8 cellular contexts compared by ENCODE assay signal in genomic region chr9:120619751-120620655, GRCh38. TPM values are rescaled to one million over a fixed set of nuclear protein-coding genes. Genes with fewer than 3 reads are reported as not detected.
DNase-seq lines count a peak whose midpoint lies in the region; ATAC-seq, FAIRE-seq and TF ChIP-seq lines count a peak whose summit lies in the region.

No MANE protein-coding gene starts in this region.

- no peaks in the 10 kb centered on the region; the same call in 1 of the 2 replicates for H3K36me3 ChIP-seq in DND-41 (ENCODE audit: insufficient read depth, low read length)
- H3K36me3 ChIP-seq in HepG2 (replicated peaks in 1 of 2; ENCODE audit: control insufficient read depth in 1 of 2, insufficient read depth in 2 of 2, low read length in 2 of 2): 0 out of 5 replicates have a peak, but pooled peaks cover 0 to 2% of the 10 kb centered on the region in 2 experiments

- TF ChIP-seq RAD21 in HepG2 (CRISPR knock-in tag; IDR thresholded peaks at IDR 0.05): peak; percentile 73

- CTCF ChIA-PET in HepG2 (lab: Yijun Ruan, JAX; ENCODE audit: low intra/inter-chr PET ratio, low total read pairs): interaction anchor here (2.0 kb wide), 1 partner anchor 123 kb away, joined by 10 read pairs; no protein-coding TSS in a partner anchor

- peak; percentile 81 for TF ChIP-seq CTCF in DND-41 (IDR thresholded peaks at IDR 0.05; ENCODE audit: borderline replicate concordance, extremely low read depth, low read length, poor library complexity, severe bottlenecking)
- TF ChIP-seq CTCF in HepG2 (CRISPR knock-in tag; IDR thresholded peaks at IDR 0.05): peak; percentile 77

- in situ Hi-C loops in HepG2 (cut with HindIII; ENCODE audit: extremely low pct_ligation_motif_present, low pct_unique_long_range_greater_than_20kb): loop anchor here (5.0 kb wide), 1 partner anchor 112 kb away; no protein-coding TSS in a partner anchor

- H3K4me3 ChIP-seq in DND-41 (ENCODE audit: low read depth in 1 of 2, low read length in 2 of 2) (no peak overlapping the region), HepG2 (replicated peaks in 1 of 3; ENCODE audit: insufficient read depth in 1 of 3, low read depth in 2 of 3, low read length in 3 of 3) (no peak overlapping the region)

- H3K9ac ChIP-seq in DND-41 (ENCODE audit: low read depth, low read length): no peak overlapping the region
- no peak overlapping the region for H3K9ac ChIP-seq in HepG2 (ENCODE audit: insufficient read depth, low read depth, low read length)

- H4K20me1 ChIP-seq in DND-41 (ENCODE audit: insufficient read depth, low read length) (no peaks in the 10 kb centered on the region), HepG2 (ENCODE audit: insufficient read depth, low read length) (no peaks in the 10 kb centered on the region)

- H3K79me2 ChIP-seq in DND-41 (ENCODE audit: insufficient read depth, low read length) (no peaks in the 10 kb centered on the region), HepG2 (ENCODE audit: insufficient read depth, low read length) (no peaks in the 10 kb centered on the region)

- H2AFZ ChIP-seq in DND-41 (ENCODE audit: low read depth, low read length) (no peak overlapping the region), HepG2 (ENCODE audit: low read length) (no peak overlapping the region)

- H3K27ac ChIP-seq in DND-41 (ENCODE audit: low read length): no peak overlapping the region
- H3K27ac ChIP-seq in cingulate gyrus (ENCODE audit: low read depth, low read length): peak overlapping the region; percentile 10
- no peak overlapping the region for H3K27ac ChIP-seq in HepG2 (ENCODE audit: extremely low read length, insufficient read depth, low read length)

- TF ChIP-seq EP300 in HepG2 (IDR thresholded peaks at IDR 0.05; ENCODE audit: low read depth in 2 of 2, low read length in 2 of 2) (no peak), HepG2 (CRISPR knock-in tag; IDR thresholded peaks at IDR 0.05; ENCODE audit: borderline replicate concordance) (no peak)

- no peak overlapping the region for H3K4me2 ChIP-seq in DND-41 (ENCODE audit: insufficient read depth, low read length)
- H3K4me2 ChIP-seq in HepG2 (ENCODE audit: low read depth, low read length): no peak overlapping the region

- ATAC-seq in DND-41 (ENCODE audit: insufficient read depth, low read depth) (peak; percentile 91), HG02970 (IDR thresholded peaks at IDR 0.05; ENCODE audit: low FRiP score, unreplicated experiment) (peak; percentile 66), HepG2 (peak; percentile 77), HG02981 (IDR thresholded peaks at IDR 0.05; ENCODE audit: unreplicated experiment) (no peak)

- BruUV-seq in HepG2 (replicated peaks; lab: Mats Ljungman, UMichigan): no TSS peak

- TF ChIP-seq POLR2A in HepG2 (IDR thresholded peaks at IDR 0.05; ENCODE audit: insufficient read depth in 1 of 2, low read depth in 2 of 2, low read length in 2 of 2): no peak

- FAIRE-seq in HepG2 (lab: Jason Lieb, UNC): peak; percentile 70

- DNase-seq in DND-41: peak; percentile 61
- peak; percentile 29 to 66 for DNase-seq in NCI-H446 (lab: John Stamatoyannopoulos, UW)
- peak; percentile 46 to 65 for DNase-seq in activated CD4-positive, alpha-beta T cell treated with anti-CD3 and anti-CD28 coated beads for 4 hours
- DNase-seq in HepG2 (ENCODE audit: low spot score): peak; percentile 56
- DNase-seq in stimulated activated CD4-positive, alpha-beta T cell treated with anti-CD3 and anti-CD28 coated beads, TNF-alpha, amount 100 ng/mL, for 24 hours (ENCODE audit: low read depth in 3 of 3): peak; percentile 25 to 45 (median 28)

- H3K9me3 ChIP-seq in DND-41 (ENCODE audit: insufficient read depth, low read length, severe bottlenecking) (no peaks in the 10 kb centered on the region), HepG2 (ENCODE audit: low read length) (no peaks in the 10 kb centered on the region)

- WGBS in HepG2 (ENCODE audit: low lambda C conversion rate): 54% methylated on average over 8 of the region's 8 CpGs

- H3K27me3 ChIP-seq in DND-41 (ENCODE audit: insufficient read depth, low read length, poor library complexity) (no peaks in the 10 kb centered on the region), HepG2 (ENCODE audit: control insufficient read depth in 1 of 2, insufficient read depth in 2 of 2, low read length in 2 of 2) (no peaks in the 10 kb centered on the region)

- intact Hi-C loops in HepG2 (cut with micrococcal nuclease; ENCODE audit: unreplicated experiment): loop anchor here (2.0 to 10.0 kb wide), 3 partner anchors 85 to 112 kb away; no protein-coding TSS in a partner anchor

- POLR2A ChIA-PET in HepG2 (lab: Yijun Ruan, JAX): no interaction called here

- H3K4me1 ChIP-seq in DND-41 (ENCODE audit: insufficient read depth, low read length) (no peaks in the 10 kb centered on the region), HepG2 (ENCODE audit: insufficient read depth, low read length) (peaks cover 12% of the 10 kb centered on the region)

TF ChIP-seq in HepG2, 621 proteins besides CTCF, POLR2A, EP300 and RAD21 (continues in another document):
- TF ChIP-seq CCAR2 (optimal IDR thresholded peaks at IDR 0.05; ENCODE audit: low read depth, low read length) (no peak), ZNF766 (CRISPR knock-in tag; IDR thresholded peaks at IDR 0.05; ENCODE audit: borderline replicate concordance) (no peak), ARID3A (IDR thresholded peaks at IDR 0.05; ENCODE audit: low read depth, low read length) (peak; percentile 13; the same call in 1 of the 2 replicates), HDAC6 (IDR thresholded peaks at IDR 0.05; ENCODE audit: low read depth, low read length) (no peak), SKIL (CRISPR knock-in tag; IDR thresholded peaks at IDR 0.05; ENCODE audit: borderline replicate concordance) (no peak), ATF1 (CRISPR knock-in tag; IDR thresholded peaks at IDR 0.05) (no peak), ZNF484 (CRISPR knock-in tag; IDR thresholded peaks at IDR 0.05; ENCODE audit: borderline replicate concordance, low read depth) (no peak), ATRX (CRISPR knock-in tag; IDR thresholded peaks at IDR 0.05; ENCODE audit: borderline replicate concordance) (no peak), RELA (CRISPR knock-in tag; IDR thresholded peaks at IDR 0.05) (no peak)

RNA-seq across cellular contexts. Expression of gene CDK5RAP2, which starts 40.0 kb away (rescaled TPM):
- 42.2 and 65.9 TPM in 2 replicates for total RNA-seq in HepG2 (2016; rRNA removed; fragmentation: Illumina TruSeq; extraction: Trizol)
- total RNA-seq in HepG2 (2016; cell fraction: cytosol; rRNA removed; fragmentation: Illumina TruSeq; extraction: Trizol; ENCODE audit: low read depth): 40.8 and 45.6 TPM in 2 replicates
- 45.8 and 62.7 TPM in 2 replicates for total RNA-seq in HepG2 (2016; cell fraction: insoluble cytoplasmic fraction; rRNA removed; fragmentation: Illumina TruSeq; extraction: Trizol)
- 28.2 and 29.4 TPM in 2 replicates for total RNA-seq in HepG2 (2016; cell fraction: membrane; rRNA removed; fragmentation: Illumina TruSeq; extraction: Trizol)
- total RNA-seq in HepG2 (2016; cell fraction: nucleus; rRNA removed; fragmentation: Illumina TruSeq; extraction: Trizol): 78.0 and 81.7 TPM in 2 replicates
- polyA plus RNA-seq in HepG2 (2011; rRNA removed): 29.5 and 31.8 TPM in 2 replicates
- polyA plus RNA-seq in HepG2 (2011; cell fraction: cytosol; rRNA removed): 22.3 TPM in 2 replicates
- 79.7 and 82.1 TPM in 2 replicates for polyA plus RNA-seq in HepG2 (2011; cell fraction: nucleus; rRNA removed)
- 31.0 and 35.4 TPM in 2 replicates for polyA plus RNA-seq in HepG2 (2012)
- polyA plus RNA-seq in HepG2 (2016; cell fraction: cytosol; fragmentation: Illumina TruSeq; extraction: Trizol; ENCODE audit: low read depth): 7.7 and 8.0 TPM in 2 replicates
- polyA plus RNA-seq in HepG2 (2016; cell fraction: insoluble cytoplasmic fraction; fragmentation: Illumina TruSeq; extraction: Trizol; ENCODE audit: low read depth): 62.0 and 62.2 TPM in 2 replicates
- 11.5 and 12.3 TPM in 2 replicates for polyA plus RNA-seq in HepG2 (2016; cell fraction: membrane; fragmentation: Illumina TruSeq; extraction: Trizol; ENCODE audit: low read depth)
- 105 and 120 TPM in 2 replicates for polyA plus RNA-seq in HepG2 (2016; cell fraction: nucleus; fragmentation: Illumina TruSeq; extraction: Trizol; ENCODE audit: insufficient read depth, low read depth)
- polyA minus RNA-seq in HepG2 (2011; rRNA and poly(A)+ RNA removed; ENCODE audit: low replicate concordance): 47.2 and 114 TPM in 2 replicates
- 17.3 and 18.9 TPM in 2 replicates for polyA minus RNA-seq in HepG2 (2011; cell fraction: cytosol; rRNA and poly(A)+ RNA removed)
- polyA minus RNA-seq in HepG2 (2011; cell fraction: nucleus; rRNA and poly(A)+ RNA removed): 106 and 114 TPM in 2 replicates
